Comparison of ENCODE assay signal across 13 cellular contexts in genomic region chr1:24233684-24234600, GRCh38.
"Had no signal": no experiment of that assay in that cellular context is flagged by ENCODE, and none has a peak within 500 bp of the region (broad histone marks: within the 10 kb centered on the region; RNA-seq: fewer than 3 reads in every experiment).

No MANE protein-coding gene starts in this region.

- H3K9me3 ChIP-seq: spleen had no signal

- H3K27ac ChIP-seq: coronary artery, spleen had no signal

- DNase-seq: activated naive CD4-positive, alpha-beta T cell treated with anti-CD3 and anti-CD28 coated beads, Interleukin-2, amount 50 U/mL, for 16 hours; amygdala; effector CD4-positive, alpha-beta T cell; hippocampal formation; left ventricle myocardium superior; spleen; stimulated activated CD4-positive, alpha-beta T cell treated with anti-CD3 and anti-CD28 coated beads, Interleukin-1b, Interleukin-23, amount 100 ng/mL, for 48 hours; stimulated activated naive CD4-positive, alpha-beta T cell; substantia nigra; trophoblast cell had no signal

- H3K4me1 ChIP-seq: spleen had no signal

- H3K27ac Mint-ChIP-seq: T-helper 1 cell treated with Interleukin-12 subunit alpha and Interleukin-12 subunit beta and Interleukin-4 antibody, amounts not matched to agents 30 μg/mL and 1 μg/mL, for 36 hours had no signal

- H3K4me3 ChIP-seq: coronary artery, spleen had no signal

- H3K9me3 Mint-ChIP-seq: neural crest cell; T-helper 1 cell treated with Interleukin-12 subunit alpha and Interleukin-12 subunit beta and Interleukin-4 antibody, amounts not matched to agents 30 μg/mL and 1 μg/mL, for 36 hours had no signal

- H3K36me3 ChIP-seq: spleen had no signal

- H3K4me3 Mint-ChIP-seq: neural crest cell; T-helper 1 cell treated with Interleukin-12 subunit alpha and Interleukin-12 subunit beta and Interleukin-4 antibody, amounts not matched to agents 30 μg/mL and 1 μg/mL, for 36 hours had no signal
